ENCODE assay signal across 34 cellular contexts in genomic region chr5:112635276-112635675, GRCh38.
DNase-seq lines count a peak whose midpoint lies in the region; ATAC-seq and TF ChIP-seq lines count a peak whose summit lies in the region.
"Had no signal": no experiment of that assay in that cellular context is flagged by ENCODE, and none has a peak within 500 bp of the region (broad histone marks: within the 10 kb centered on the region; RNA-seq: fewer than 3 reads in every experiment).

No MANE protein-coding gene starts in this region.

- H3K4me3 ChIP-seq in mammary epithelial cell (replicated peaks in 1 of 3; ENCODE audit: insufficient read depth in 1 of 3, low read depth in 2 of 3, low read length in 3 of 3) (no peak overlapping the region), PC-9 (no peak overlapping the region)
- H3K4me3 ChIP-seq: dorsolateral prefrontal cortex, gastroesophageal sphincter, sigmoid colon, thoracic aorta had no signal

- no peaks in the 10 kb centered on the region for H3K9me2 ChIP-seq in PC-9 (ENCODE audit: insufficient read depth)

- H3K36me3 ChIP-seq in mammary epithelial cell (ENCODE audit: insufficient read depth, low read length) = no peaks in the 10 kb centered on the region
- H3K36me3 ChIP-seq in PC-9 (ENCODE audit: low read depth) = no peaks in the 10 kb centered on the region
- H3K36me3 ChIP-seq: gastroesophageal sphincter, neutrophil, sigmoid colon, thoracic aorta had no signal

- WGBS in mammary epithelial cell (ENCODE audit: low coverage, missing lambda C conversion rate) = 79% methylated on average over 3 of the region's 3 CpGs

- H3K4me1 ChIP-seq in mammary epithelial cell (ENCODE audit: insufficient read depth, low read length) (no peaks in the 10 kb centered on the region), PC-9 (replicated peaks; ENCODE audit: insufficient read depth) (no peaks in the 10 kb centered on the region)

- H3F3A ChIP-seq in PC-9 (ENCODE audit: insufficient read depth, low read depth) = no peaks in the 10 kb centered on the region

- BruUV-seq in mammary epithelial cell (replicated peaks; lab: Mats Ljungman, UMichigan) (no TSS peak), MCF 10A (replicated peaks; lab: Mats Ljungman, UMichigan) (no TSS peak), PC-9 (replicated peaks; lab: Mats Ljungman, UMichigan) (no TSS peak)

- dilution Hi-C loops in mammary epithelial cell (cut with HindIII; ENCODE audit: low sequenced_read_pairs) = no loop called here

- H2AFZ ChIP-seq in mammary epithelial cell (ENCODE audit: low read depth, low read length) (no peak overlapping the region), PC-9 (0 out of 2 replicates have a peak overlapping the region, but pooled peaks have one; percentile 39)

- no peak overlapping the region for H3K27ac Mint-ChIP-seq in MCF 10A (ENCODE audit: low read depth, unreplicated experiment)
- H3K27ac Mint-ChIP-seq: activated CD4-positive, alpha-beta memory T cell treated with anti-CD3 and anti-CD28 coated beads for 36 hours; activated naive CD4-positive, alpha-beta T cell treated with anti-CD3 and anti-CD28 coated beads for 36 hours; activated T-helper 1 cell treated with anti-CD3 and anti-CD28 coated beads, Interleukin-12 subunit alpha, Interleukin-12 subunit beta, Interleukin-2, Interleukin-4 antibody, amounts not matched to agents 30 ng/mL and 10 ng/mL and 1 ng/mL, durations not matched to agents 14 hours and 24 hours and 36 hours; progenitor cell of endocrine pancreas had no signal

- peaks cover 8% of the 10 kb centered on the region for H3K9me3 Mint-ChIP-seq in MCF 10A (ENCODE audit: unreplicated experiment)
- H3K9me3 Mint-ChIP-seq: activated T-helper 1 cell treated with anti-CD3 and anti-CD28 coated beads, Interleukin-12 subunit alpha, Interleukin-12 subunit beta, Interleukin-2, Interleukin-4 antibody, amounts not matched to agents 30 ng/mL and 10 ng/mL and 1 ng/mL, durations not matched to agents 14 hours and 24 hours and 36 hours had no signal

- H3K27me3 Mint-ChIP-seq in MCF 10A (ENCODE audit: insufficient read depth, unreplicated experiment) = peaks cover 5% of the 10 kb centered on the region
- H3K27me3 Mint-ChIP-seq: progenitor cell of endocrine pancreas had no signal

- TF ChIP-seq CTCF in mammary epithelial cell (conservative IDR thresholded peaks at IDR 0.05 in 1 of 2, IDR thresholded peaks at IDR 0.05 in 1 of 2; ENCODE audit: extremely low read depth in 1 of 2, insufficient read depth in 1 of 2, low read depth in 1 of 2, low read length in 2 of 2) = no peak
- no peak for TF ChIP-seq CTCF in MCF 10A (IDR thresholded peaks at IDR 0.05; ENCODE audit: unreplicated experiment)
- TF ChIP-seq CTCF in PC-9 (conservative IDR thresholded peaks at IDR 0.05) = no peak
- no peak for TF ChIP-seq CTCF in GM13977 (IDR thresholded peaks at IDR 0.05; ENCODE audit: extremely low read depth, insufficient read depth, missing control alignments)

- no peaks in the 10 kb centered on the region for H4K20me1 ChIP-seq in mammary epithelial cell (ENCODE audit: insufficient read depth, low read length)
- H4K20me1 ChIP-seq in PC-9 (ENCODE audit: insufficient read depth) = no peaks in the 10 kb centered on the region

- no peaks in the 10 kb centered on the region for H3K4me1 Mint-ChIP-seq in MCF 10A (ENCODE audit: insufficient read depth, unreplicated experiment)
- H3K4me1 Mint-ChIP-seq: stimulated activated naive CD8-positive, alpha-beta T cell treated with anti-CD3 and anti-CD28 coated beads, Interleukin-15, amount 100 ng/mL, for 72 hours had no signal

- DNase-seq in mammary epithelial cell = peak; percentile 4
- DNase-seq in MCF 10A (ENCODE audit: unreplicated experiment) = no peak
- DNase-seq in PC-9 = no peak
- peak; percentile 58 for DNase-seq in renal cortical epithelial cell (ENCODE audit: low read depth)
- no peak for DNase-seq in GM13977 (ENCODE audit: low spot score)
- no peak for DNase-seq in T-helper 2 cell
- DNase-seq: activated CD4-positive, alpha-beta memory T cell treated with anti-CD3 and anti-CD28 coated beads for 36 hours; activated CD4-positive, alpha-beta T cell treated with anti-CD3 and anti-CD28 coated beads for 1 hour; activated naive CD4-positive, alpha-beta T cell treated with anti-CD3 and anti-CD28 coated beads for 36 hours; Calu3; cerebellar nuclear complex; DMS79 treated with DMSO at 0.1 percent for 48 hours; dorsolateral prefrontal cortex; GF-D8; KBM-7; left colon; mesenchymal stem cell; MM.1S; NCI-H1436 treated with DMSO at 0.1 percent for 48 hours; NCI-H2081 treated with DMSO at 0.1 percent for 48 hours; NCI-H226; NCI-H748 treated with DMSO at 0.1 percent for 48 hours; sigmoid colon; stimulated activated CD4-positive, alpha-beta T cell treated with anti-CD3 and anti-CD28 coated beads, Interleukin-12 subunit alpha, Interleukin-12 subunit beta, amount 100 ng/mL, for 4 hours; stimulated activated CD4-positive, alpha-beta T cell treated with anti-CD3 and anti-CD28 coated beads, Interleukin-2, amount 100 ng/mL, for 48 hours; stimulated activated naive CD8-positive, alpha-beta T cell treated with anti-CD3 and anti-CD28 coated beads, Interleukin-15, amount 100 ng/mL, for 72 hours had no signal

- H3K79me2 ChIP-seq in mammary epithelial cell (ENCODE audit: insufficient read depth, low read length) (no peaks in the 10 kb centered on the region), PC-9 (ENCODE audit: low read depth) (no peaks in the 10 kb centered on the region)

- POLR2A ChIA-PET in MCF 10A (lab: Yijun Ruan, JAX) (interaction anchor here (0.6 to 1.6 kb wide), 2 partner anchors 9 to 260 kb away, joined by 3 read pairs; no protein-coding TSS in a partner anchor), PC-9 (lab: Charles Lee; ENCODE audit: unreplicated experiment) (no interaction called here)

- in situ Hi-C loops in mammary epithelial cell (cut with MboI; ENCODE audit: low sequenced_read_pairs in 2 of 2) (no loop called here), GM13977 (cut with MboI; ENCODE audit: low pct_unique_long_range_greater_than_20kb, low sequenced_read_pairs, unreplicated experiment) (no loop called here)

- no peaks in the 10 kb centered on the region for H3K9me3 ChIP-seq in mammary epithelial cell (replicated peaks; ENCODE audit: insufficient read depth, low read length)
- H3K9me3 ChIP-seq in PC-9 (ENCODE audit: insufficient read depth, low read depth) = no peaks in the 10 kb centered on the region
- H3K9me3 ChIP-seq: gastroesophageal sphincter, neutrophil, sigmoid colon, thoracic aorta had no signal

- ATAC-seq in esophagus mucosa = peak; percentile 17
- ATAC-seq in GM21526 (IDR thresholded peaks at IDR 0.05; ENCODE audit: low FRiP score, unreplicated experiment) = no peak
- ATAC-seq: gastroesophageal sphincter; left colon; stimulated activated naive CD8-positive, alpha-beta T cell treated with anti-CD3 and anti-CD28 coated beads, Interleukin-15, amount 100 ng/mL, for 72 hours had no signal

- intact Hi-C loops in mammary epithelial cell (cut with micrococcal nuclease) = no loop called here
- intact Hi-C loops in MCF 10A (cut with micrococcal nuclease) = no loop called here
- intact Hi-C loops in PC-9 (cut with micrococcal nuclease; ENCODE audit: unreplicated experiment) = no loop called here

- H3K27me3 ChIP-seq in mammary epithelial cell (ENCODE audit: insufficient read depth, low read length) (peaks cover 2% of the 10 kb centered on the region), PC-9 (ENCODE audit: insufficient read depth, low read depth) (no peaks in the 10 kb centered on the region)
- H3K27me3 ChIP-seq: dorsolateral prefrontal cortex, gastroesophageal sphincter, sigmoid colon had no signal

- CTCF ChIA-PET in mammary epithelial cell (lab: Charles Lee; ENCODE audit: low non-redundant PET) = no interaction called here
- CTCF ChIA-PET in MCF 10A (lab: Yijun Ruan, JAX) = no interaction called here
- CTCF ChIA-PET in PC-9 (lab: Charles Lee) = no interaction called here

- H3K4me3 Mint-ChIP-seq in MCF 10A (ENCODE audit: unreplicated experiment) = no peak overlapping the region
- H3K4me3 Mint-ChIP-seq: activated CD4-positive, alpha-beta memory T cell treated with anti-CD3 and anti-CD28 coated beads for 36 hours; activated naive CD4-positive, alpha-beta T cell treated with anti-CD3 and anti-CD28 coated beads for 36 hours; activated T-helper 1 cell treated with anti-CD3 and anti-CD28 coated beads, Interleukin-12 subunit alpha, Interleukin-12 subunit beta, Interleukin-2, Interleukin-4 antibody, amounts not matched to agents 30 ng/mL and 10 ng/mL and 1 ng/mL, durations not matched to agents 14 hours and 24 hours and 36 hours; stimulated activated naive CD8-positive, alpha-beta T cell treated with anti-CD3 and anti-CD28 coated beads, Interleukin-15, amount 100 ng/mL, for 72 hours had no signal

- H3K9ac ChIP-seq in mammary epithelial cell (ENCODE audit: insufficient read depth, low read length) = no peak overlapping the region

- no peaks in the 10 kb centered on the region for H3K36me3 Mint-ChIP-seq in MCF 10A (ENCODE audit: insufficient read depth, unreplicated experiment)

- H3K4me2 ChIP-seq in mammary epithelial cell (ENCODE audit: insufficient read depth, low read depth, low read length) (no peak overlapping the region), PC-9 (no peak overlapping the region)

- no peak overlapping the region for H3K27ac ChIP-seq in mammary epithelial cell (ENCODE audit: insufficient read depth, low read depth, low read length)
- H3K27ac ChIP-seq in PC-9 = no peak overlapping the region
- H3K27ac ChIP-seq: gastroesophageal sphincter, neutrophil, RWPE1, sigmoid colon, thoracic aorta had no signal

Comparison
In these comparisons a context has a peak if more than half of its experiments do, and no peak if none do; other contexts are left out.
1. DNase-seq: peak in mammary epithelial cell (single experiment) and renal cortical epithelial cell (single experiment); none in MCF 10A (single experiment), PC-9 (0 of 2), GM13977 (single experiment) and T-helper 2 cell (0 of 5).